7 cellular contexts compared by ENCODE assay signal in genomic region chr9:111598730-111599091, GRCh38. TPM values are rescaled to one million over a fixed set of nuclear protein-coding genes. Genes with fewer than 3 reads are reported as not detected.
DNase-seq lines count a peak whose midpoint lies in the region; ATAC-seq and TF ChIP-seq lines count a peak whose summit lies in the region.

No MANE protein-coding gene starts in this region.

- intact Hi-C loops in right cardiac atrium (cut with DNase I) = no loop called here
- intact Hi-C loops in sciatic nerve (cut with DNase I) = no loop called here

- no peaks in the 10 kb centered on the region for H3K9me3 ChIP-seq in right cardiac atrium (ENCODE audit: control insufficient read depth, low read length)

- peaks cover 0 to 1% (median 0%) of the 10 kb centered on the region in 3 donors for H3K9me3 Mint-ChIP-seq in IgD-negative memory B cell
- H3K9me3 Mint-ChIP-seq in activated naive CD8-positive, alpha-beta T cell treated with anti-CD3 and anti-CD28 coated beads, Interleukin-2, amount 50 U/mL, for 24 hours = no peaks in the 10 kb centered on the region

- 2% methylated on average over 16 of the region's 16 CpGs for WGBS in right cardiac atrium

- no peak for DNase-seq in GM12865 (ENCODE audit: low read depth)
- DNase-seq in activated naive CD8-positive, alpha-beta T cell treated with anti-CD3 and anti-CD28 coated beads, Interleukin-2, amount 50 U/mL, for 24 hours = no peak
- DNase-seq in right cardiac atrium = peak; percentile 44 to 71 (median 62)
- DNase-seq in sciatic nerve (ENCODE audit: low spot score) = no peak

- peaks cover 7 to 16% (median 9%) of the 10 kb centered on the region in 3 donors for H3K4me1 Mint-ChIP-seq in IgD-negative memory B cell
- peaks cover 21% of the 10 kb centered on the region for H3K4me1 Mint-ChIP-seq in activated naive CD8-positive, alpha-beta T cell treated with anti-CD3 and anti-CD28 coated beads, Interleukin-2, amount 50 U/mL, for 24 hours

- TF ChIP-seq CTCF in GM12865 (IDR thresholded peaks at IDR 0.05; ENCODE audit: insufficient read depth, low read depth, low read length, missing control alignments) = no peak

- H3K27me3 Mint-ChIP-seq in IgD-negative memory B cell = peaks cover 25% of the 10 kb centered on the region
- peaks cover 40% of the 10 kb centered on the region for H3K27me3 Mint-ChIP-seq in activated naive CD8-positive, alpha-beta T cell treated with anti-CD3 and anti-CD28 coated beads, Interleukin-2, amount 50 U/mL, for 24 hours

- no peak overlapping the region for H3K27ac Mint-ChIP-seq in IgD-negative memory B cell
- no peak overlapping the region for H3K27ac Mint-ChIP-seq in activated naive CD8-positive, alpha-beta T cell treated with anti-CD3 and anti-CD28 coated beads, Interleukin-2, amount 50 U/mL, for 24 hours

- peak overlapping the region; percentile 80 for H3K27ac ChIP-seq in right cardiac atrium (ENCODE audit: low read length)

- H3K36me3 Mint-ChIP-seq in IgD-negative memory B cell = no peaks in the 10 kb centered on the region
- H3K36me3 Mint-ChIP-seq in activated naive CD8-positive, alpha-beta T cell treated with anti-CD3 and anti-CD28 coated beads, Interleukin-2, amount 50 U/mL, for 24 hours (ENCODE audit: low read depth) = no peaks in the 10 kb centered on the region

- no peaks in the 10 kb centered on the region for H3K4me1 ChIP-seq in right cardiac atrium (ENCODE audit: control insufficient read depth, insufficient read depth, low read length)

- peak overlapping the region; percentile 73 for H3K4me3 ChIP-seq in GM12865 (ENCODE audit: low read depth, low read length)
- H3K4me3 ChIP-seq in right cardiac atrium (ENCODE audit: low read length) = peak overlapping the region; percentile 87

- H3K27me3 ChIP-seq in right cardiac atrium (ENCODE audit: control insufficient read depth, insufficient read depth) = no peaks in the 10 kb centered on the region

- ATAC-seq in activated naive CD8-positive, alpha-beta T cell treated with anti-CD3 and anti-CD28 coated beads, Interleukin-2, amount 50 U/mL, for 24 hours = peak; percentile 34
- peak; percentile 55 to 56 for ATAC-seq in right cardiac atrium
- ATAC-seq in sciatic nerve = peak; percentile 78
- ATAC-seq in HG02623 (IDR thresholded peaks at IDR 0.05; ENCODE audit: unreplicated experiment) = no peak
- ATAC-seq in HG03039 (IDR thresholded peaks at IDR 0.05; ENCODE audit: unreplicated experiment) = no peak

- H3K4me3 Mint-ChIP-seq in IgD-negative memory B cell = peak overlapping the region; percentile 67 to 96 (median 83)
- H3K4me3 Mint-ChIP-seq in activated naive CD8-positive, alpha-beta T cell treated with anti-CD3 and anti-CD28 coated beads, Interleukin-2, amount 50 U/mL, for 24 hours = peak overlapping the region; percentile 83

RNA-seq across cellular contexts. Expression of gene PTGR1, which starts 0.7 kb away (rescaled TPM):
- polyA plus RNA-seq in IgD-negative memory B cell (0.15 TPM), right cardiac atrium (22.4 TPM)
- total RNA-seq in right cardiac atrium (10 to 100 TPM; 30.9 to 52.0 (median 41.2) TPM), sciatic nerve (43.5 TPM)

RNA-seq across cellular contexts. Expression of gene DNAJC25, which starts 32.4 kb away (rescaled TPM):
- polyA plus RNA-seq in IgD-negative memory B cell (3.6 TPM), right cardiac atrium (5.0 TPM)
- total RNA-seq in right cardiac atrium (1 to 10 TPM; 4.4 to 7.2 (median 5.8) TPM), sciatic nerve (6.7 TPM)

Comparison
In these comparisons a context has a peak if more than half of its experiments do, and no peak if none do; other contexts are left out.
1. DNase-seq: peak in right cardiac atrium (3 of 3); none in GM12865 (single experiment), activated naive CD8-positive, alpha-beta T cell treated with anti-CD3 and anti-CD28 coated beads, Interleukin-2, amount 50 U/mL, for 24 hours (single experiment) and sciatic nerve (single experiment).
2. ATAC-seq: peak in activated naive CD8-positive, alpha-beta T cell treated with anti-CD3 and anti-CD28 coated beads, Interleukin-2, amount 50 U/mL, for 24 hours (single experiment), right cardiac atrium (2 of 2) and sciatic nerve (single experiment); none in HG02623 (single experiment) and HG03039 (single experiment).